Comparison of ENCODE assay signal across 21 cellular contexts in genomic region chr10:117138838-117139580, GRCh38. TPM values are rescaled to one million over a fixed set of nuclear protein-coding genes. Genes with fewer than 3 reads are reported as not detected.
A peak's percentile ranks its signal among the peaks of the same experiment; 100 is the strongest.
DNase-seq lines count a peak whose midpoint lies in the region; ATAC-seq lines count a peak whose summit lies in the region.
"Had no signal": no experiment of that assay in that cellular context is flagged by ENCODE, and none has a peak within 500 bp of the region (broad histone marks: within the 10 kb centered on the region; RNA-seq: fewer than 3 reads in every experiment).

No MANE protein-coding gene starts in this region.

- no peak for DNase-seq in activated CD8-positive, alpha-beta memory T cell treated with anti-CD3 and anti-CD28 coated beads, Interleukin-2, amount 10 ng/mL, durations not matched to agents 7 days and 5 days
- no peak for DNase-seq in activated CD8-positive, alpha-beta memory T cell treated with anti-CD3 and anti-CD28 coated beads, Interleukin-2, amount 50 U/mL, for 4 hours
- DNase-seq in NCI-H69 (lab: John Stamatoyannopoulos, UW) (peak; percentile 85), globus pallidus (ENCODE audit: low spot score) (peak; percentile 54), retina (peak; percentile 80), SW 1271 (lab: John Stamatoyannopoulos, UW) (no peak), NCI-H1092 treated with DMSO at 0.1 percent for 48 hours (lab: John Stamatoyannopoulos, UW) (no peak)
- DNase-seq: activated CD4-positive, alpha-beta memory T cell treated with anti-CD3 and anti-CD28 coated beads for 36 hours; activated gamma-delta T cell treated with Interleukin-2 at 50 U/mL for 16 hours; DMS79; effector memory CD8-positive, alpha-beta T cell; foreskin keratinocyte; MV-4-11; NCI-H446 treated with DMSO at 0.1 percent for 48 hours; RPMI8226; stimulated activated CD4-positive, alpha-beta T cell treated with anti-CD3 and anti-CD28 coated beads, Interleukin-2, amount 100 ng/mL, for 24 hours; upper lobe of right lung had no signal

- no peak overlapping the region for H3K4me3 Mint-ChIP-seq in activated CD8-positive, alpha-beta memory T cell treated with anti-CD3 and anti-CD28 coated beads, Interleukin-2, amount 10 ng/mL, durations not matched to agents 7 days and 5 days
- H3K4me3 Mint-ChIP-seq: activated CD4-positive, alpha-beta memory T cell treated with anti-CD3 and anti-CD28 coated beads for 36 hours; effector memory CD8-positive, alpha-beta T cell had no signal

- peaks cover 4% of the 10 kb centered on the region for H3K36me3 Mint-ChIP-seq in activated CD8-positive, alpha-beta memory T cell treated with anti-CD3 and anti-CD28 coated beads, Interleukin-2, amount 10 ng/mL, durations not matched to agents 7 days and 5 days
- H3K36me3 Mint-ChIP-seq: activated CD4-positive, alpha-beta memory T cell treated with anti-CD3 and anti-CD28 coated beads for 36 hours had no signal

- no peaks in the 10 kb centered on the region for H3K9me3 Mint-ChIP-seq in activated CD8-positive, alpha-beta memory T cell treated with anti-CD3 and anti-CD28 coated beads, Interleukin-2, amount 10 ng/mL, durations not matched to agents 7 days and 5 days (ENCODE audit: low read depth)
- H3K9me3 Mint-ChIP-seq: activated CD4-positive, alpha-beta memory T cell treated with anti-CD3 and anti-CD28 coated beads for 36 hours; effector memory CD8-positive, alpha-beta T cell had no signal

- H3K27ac Mint-ChIP-seq in activated CD8-positive, alpha-beta memory T cell treated with anti-CD3 and anti-CD28 coated beads, Interleukin-2, amount 10 ng/mL, durations not matched to agents 7 days and 5 days, result peak overlapping the region; percentile 15
- H3K27ac Mint-ChIP-seq: effector memory CD8-positive, alpha-beta T cell had no signal

- H3K27me3 Mint-ChIP-seq in activated CD8-positive, alpha-beta memory T cell treated with anti-CD3 and anti-CD28 coated beads, Interleukin-2, amount 10 ng/mL, durations not matched to agents 7 days and 5 days, result peaks cover 76% of the 10 kb centered on the region

- peaks cover 2% of the 10 kb centered on the region for H3K4me1 Mint-ChIP-seq in activated CD8-positive, alpha-beta memory T cell treated with anti-CD3 and anti-CD28 coated beads, Interleukin-2, amount 10 ng/mL, durations not matched to agents 7 days and 5 days

- CTCF ChIA-PET in activated CD8-positive, alpha-beta memory T cell treated with anti-CD3 and anti-CD28 coated beads, Interleukin-2, amount 10 ng/mL, durations not matched to agents 7 days and 5 days (lab: Charles Lee), result interaction anchor here (4.7 kb wide), 1 partner anchor 28 kb away, joined by 18 read pairs; no protein-coding TSS in a partner anchor

- no peak for ATAC-seq in activated CD8-positive, alpha-beta memory T cell treated with anti-CD3 and anti-CD28 coated beads, Interleukin-2, amount 10 ng/mL, durations not matched to agents 7 days and 5 days
- no peak for ATAC-seq in HG03159 (IDR thresholded peaks at IDR 0.05; ENCODE audit: unreplicated experiment)
- ATAC-seq: effector memory CD8-positive, alpha-beta T cell; foreskin keratinocyte; upper lobe of right lung had no signal

RNA-seq across cellular contexts. Expression of gene VAX1, which starts 0.9 kb away (rescaled TPM):
- total RNA-seq in activated CD8-positive, alpha-beta memory T cell treated with anti-CD3 and anti-CD28 coated beads, Interleukin-2, amount 10 ng/mL, durations not matched to agents 7 days and 5 days, result not detected
- total RNA-seq: activated CD4-positive, alpha-beta memory T cell treated with anti-CD3 and anti-CD28 coated beads for 36 hours; bronchial epithelial cell; kidney; mucosa of gallbladder; upper lobe of right lung had no signal

RNA-seq across cellular contexts. Expression of gene KCNK18, which starts 58.3 kb away (rescaled TPM):
- total RNA-seq in activated CD8-positive, alpha-beta memory T cell treated with anti-CD3 and anti-CD28 coated beads, Interleukin-2, amount 10 ng/mL, durations not matched to agents 7 days and 5 days, result not detected
- total RNA-seq: activated CD4-positive, alpha-beta memory T cell treated with anti-CD3 and anti-CD28 coated beads for 36 hours; bronchial epithelial cell; foreskin keratinocyte; kidney; mucosa of gallbladder; upper lobe of right lung had no signal

Comparison
In these comparisons a context has a peak if more than half of its experiments do, and no peak if none do; other contexts are left out.
1. DNase-seq: peak in NCI-H69 (single experiment), globus pallidus (single experiment) and retina (single experiment); none in activated CD8-positive, alpha-beta memory T cell treated with anti-CD3 and anti-CD28 coated beads, Interleukin-2, amount 10 ng/mL, durations not matched to agents 7 days and 5 days (single experiment), activated CD8-positive, alpha-beta memory T cell treated with anti-CD3 and anti-CD28 coated beads, Interleukin-2, amount 50 U/mL, for 4 hours (single experiment), SW 1271 (0 of 2) and NCI-H1092 treated with DMSO at 0.1 percent for 48 hours (single experiment).